ENCODE assay signal across 18 cellular contexts in the genomic region with DNA sequence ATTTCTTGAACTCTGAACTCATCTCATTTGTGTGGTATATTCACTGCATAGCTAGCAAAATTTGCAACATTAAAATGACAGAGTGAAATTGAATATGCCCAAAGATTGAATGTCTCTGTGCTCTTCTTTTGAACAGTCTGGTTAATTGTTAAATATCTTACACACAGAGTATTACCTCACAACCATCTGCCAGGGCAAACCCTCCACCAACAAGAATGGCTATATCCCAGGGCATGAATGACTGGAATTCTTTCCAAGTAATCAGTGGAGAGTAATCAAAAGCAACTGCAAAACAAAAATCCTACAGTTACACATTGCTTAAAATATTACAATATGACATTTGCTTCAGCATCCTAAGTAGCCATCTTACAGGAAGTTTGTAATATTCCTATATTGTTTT.
A peak's percentile ranks its signal among the peaks of the same experiment; 100 is the strongest.
DNase-seq lines count a peak whose midpoint lies in the region; ATAC-seq lines count a peak whose summit lies in the region.
"Had no signal": no experiment of that assay in that cellular context is flagged by ENCODE, and none has a peak within 500 bp of the region (broad histone marks: within the 10 kb centered on the region; RNA-seq: fewer than 3 reads in every experiment).

No MANE protein-coding gene starts in this region.

- no peak overlapping the region for H3K27ac Mint-ChIP-seq in effector memory CD8-positive, alpha-beta T cell
- no peak overlapping the region for H3K27ac Mint-ChIP-seq in activated CD4-positive, alpha-beta T cell treated with anti-CD3 and anti-CD28 coated beads, Interleukin-2, amount 10 ng/mL, durations not matched to agents 7 days and 5 days

- CTCF ChIA-PET in activated CD4-positive, alpha-beta T cell treated with anti-CD3 and anti-CD28 coated beads, Interleukin-2, amount 10 ng/mL, durations not matched to agents 7 days and 5 days (lab: Charles Lee) = no interaction called here

- peaks cover 4 to 16% of the 10 kb centered on the region in 2 donors for H3K9me3 Mint-ChIP-seq in effector memory CD8-positive, alpha-beta T cell
- H3K9me3 Mint-ChIP-seq in activated CD4-positive, alpha-beta T cell treated with anti-CD3 and anti-CD28 coated beads, Interleukin-2, amount 10 ng/mL, durations not matched to agents 7 days and 5 days = no peaks in the 10 kb centered on the region

- no peaks in the 10 kb centered on the region for H3K36me3 Mint-ChIP-seq in effector memory CD8-positive, alpha-beta T cell (ENCODE audit: insufficient read depth)
- no peaks in the 10 kb centered on the region for H3K36me3 Mint-ChIP-seq in activated CD4-positive, alpha-beta T cell treated with anti-CD3 and anti-CD28 coated beads, Interleukin-2, amount 10 ng/mL, durations not matched to agents 7 days and 5 days (ENCODE audit: low read depth)

- DNase-seq in NCI-H1694 (lab: John Stamatoyannopoulos, UW) = peak; percentile 12
- DNase-seq in NCI-H446 treated with DMSO at 0.1 percent for 48 hours (lab: John Stamatoyannopoulos, UW) = peak; percentile 42
- DNase-seq in cerebellar nuclear complex (lab: John Stamatoyannopoulos, UW) = peak; percentile 27 to 86
- DNase-seq in kidney tubule cell (ENCODE audit: low spot score) = peak; percentile 37
- no peak for DNase-seq in effector memory CD8-positive, alpha-beta T cell
- DNase-seq in activated CD4-positive, alpha-beta T cell treated with anti-CD3 and anti-CD28 coated beads, Interleukin-2, amount 10 ng/mL, durations not matched to agents 7 days and 5 days = no peak
- DNase-seq: BE2C; DND-41; Kasumi-1; NCI-H1417; NCI-H187 treated with DMSO at 0.1 percent for 48 hours; NCI-H2107; NCI-H345; NCI-H526 treated with DMSO at 0.1 percent for 48 hours; NK-92 treated with Interleukin-12 subunit alpha and Interleukin-12 subunit beta, amount 100 ng/mL, for 24 hours; SIG-M5 had no signal

- H3K4me3 Mint-ChIP-seq in effector memory CD8-positive, alpha-beta T cell = no peak overlapping the region
- no peak overlapping the region for H3K4me3 Mint-ChIP-seq in activated CD4-positive, alpha-beta T cell treated with anti-CD3 and anti-CD28 coated beads, Interleukin-2, amount 10 ng/mL, durations not matched to agents 7 days and 5 days

- no peaks in the 10 kb centered on the region for H3K4me1 Mint-ChIP-seq in effector memory CD8-positive, alpha-beta T cell (ENCODE audit: low read depth in 2 of 2)
- no peaks in the 10 kb centered on the region for H3K4me1 Mint-ChIP-seq in activated CD4-positive, alpha-beta T cell treated with anti-CD3 and anti-CD28 coated beads, Interleukin-2, amount 10 ng/mL, durations not matched to agents 7 days and 5 days

- no peak for ATAC-seq in GM21825 (IDR thresholded peaks at IDR 0.05; ENCODE audit: unreplicated experiment)
- no peak for ATAC-seq in effector memory CD8-positive, alpha-beta T cell (replicated peaks)
- ATAC-seq: SK-N-SH treated with all-trans-retinoic acid at 6 μM for 48 hours had no signal

- H3K27me3 Mint-ChIP-seq in effector memory CD8-positive, alpha-beta T cell = no peaks in the 10 kb centered on the region
- H3K27me3 Mint-ChIP-seq in activated CD4-positive, alpha-beta T cell treated with anti-CD3 and anti-CD28 coated beads, Interleukin-2, amount 10 ng/mL, durations not matched to agents 7 days and 5 days = no peaks in the 10 kb centered on the region

- POLR2A ChIA-PET in activated CD4-positive, alpha-beta T cell treated with anti-CD3 and anti-CD28 coated beads, Interleukin-2, amount 10 ng/mL, durations not matched to agents 7 days and 5 days (lab: Charles Lee) = no interaction called here

Comparison
In these comparisons a context has a peak if more than half of its experiments do, and no peak if none do; other contexts are left out.
1. DNase-seq: peak in NCI-H1694 (single experiment), NCI-H446 treated with DMSO at 0.1 percent for 48 hours (single experiment), cerebellar nuclear complex (2 of 2) and kidney tubule cell (single experiment); none in effector memory CD8-positive, alpha-beta T cell (0 of 3) and activated CD4-positive, alpha-beta T cell treated with anti-CD3 and anti-CD28 coated beads, Interleukin-2, amount 10 ng/mL, durations not matched to agents 7 days and 5 days (single experiment).